15 cellular contexts compared by ENCODE assay signal in genomic region chr3:197337656-197338055, GRCh38.
"Had no signal": no experiment of that assay in that cellular context is flagged by ENCODE, and none has a peak within 500 bp of the region (broad histone marks: within the 10 kb centered on the region; RNA-seq: fewer than 3 reads in every experiment).

No MANE protein-coding gene starts in this region.

- H3K27me3 ChIP-seq: body of pancreas, right atrium auricular region, stomach had no signal

- DNase-seq: activated B cell treated with CpG ODN at 0.5 μM for 24 hours; activated CD4-positive, alpha-beta T cell treated with anti-CD3 and anti-CD28 coated beads, Interleukin-2, amount 10 ng/mL, durations not matched to agents 24 days and 14 days; activated naive CD4-positive, alpha-beta T cell treated with anti-CD3 and anti-CD28 coated beads for 36 hours; body of pancreas; cortex of kidney; effector CD8-positive, alpha-beta T cell; left ventricle myocardium superior; stimulated activated CD4-positive, alpha-beta T cell treated with anti-CD3 and anti-CD28 coated beads, Interleukin-4, amount 100 ng/mL, for 4 hours; stomach had no signal

- ATAC-seq: activated T-helper 17 cell treated with anti-CD3 and anti-CD28 coated beads, Interleukin-2, amount 50 U/mL, for 72 hours; body of pancreas; left ventricle myocardium superior had no signal

- H3K4me3 ChIP-seq: body of pancreas, right atrium auricular region, skin epidermis, stomach, thoracic aorta had no signal

- H3K4me1 ChIP-seq: body of pancreas, parathyroid adenoma, right atrium auricular region, stomach had no signal

- H3K9me3 ChIP-seq: body of pancreas, right atrium auricular region, stomach, thoracic aorta had no signal

- H3K36me3 ChIP-seq: right atrium auricular region, stomach, thoracic aorta had no signal

- H3K27ac ChIP-seq: body of pancreas, epithelial cell of prostate, parathyroid adenoma, right atrium auricular region, skin epidermis, stomach, thoracic aorta had no signal
